In genomic region chr15:57751177-57751800, GRCh38 we compare ENCODE assay signal across 1 cellular context.
TF ChIP-seq lines count a peak whose summit lies in the region.

No MANE protein-coding gene starts in this region.

TF ChIP-seq in IMR-90, 13 proteins besides CTCF, POLR2A, EP300 and RAD21 (continued from another document):
- TF ChIP-seq MAZ (IDR thresholded peaks at IDR 0.05; ENCODE audit: borderline replicate concordance, low read depth, low read length), result no peak
